8 cellular contexts compared by ENCODE assay signal in genomic region chr9:137459147-137459600, GRCh38. TPM values are rescaled to one million over a fixed set of nuclear protein-coding genes. Genes with fewer than 3 reads are reported as not detected.
DNase-seq lines count a peak whose midpoint lies in the region; ATAC-seq and TF ChIP-seq lines count a peak whose summit lies in the region.

Gene NSMF (minus strand): TSS chr9:137459334. CDS start chr9:137459102, 232 bp downstream.

- H3K4me1 ChIP-seq in Karpas-422 (ENCODE audit: low read length) = peaks cover 55% of the 10 kb centered on the region

- peak; percentile 49 for ATAC-seq in GM21737 (IDR thresholded peaks at IDR 0.05; ENCODE audit: unreplicated experiment)

- no peaks in the 10 kb centered on the region for H3K36me3 Mint-ChIP-seq in nephron (ENCODE audit: low read depth)

- H3K4me1 Mint-ChIP-seq in nephron = peaks cover 12% of the 10 kb centered on the region

- H3K4me2 ChIP-seq in Karpas-422 (ENCODE audit: low read depth, low read length, poor library complexity, severe bottlenecking) = peak within 1 kb of the TSS; percentile 96

- H4K20me1 ChIP-seq in Karpas-422 (ENCODE audit: insufficient read depth, low read depth, low read length) = peaks cover 12% of the 10 kb centered on the region; the same call in 1 of the 2 replicates

- no peaks in the 10 kb centered on the region for H3K9me3 Mint-ChIP-seq in nephron

- peaks cover 16% of the 10 kb centered on the region for H3K79me2 ChIP-seq in Karpas-422 (ENCODE audit: low read length)

- peak within 1 kb of the TSS in 1 of 3 experiments; percentile 26 for H3K27ac Mint-ChIP-seq in nephron

- peak within 1 kb of the TSS; percentile 89 for H2AFZ ChIP-seq in Karpas-422 (ENCODE audit: low read length)

- H3K4me3 ChIP-seq in Karpas-422 (ENCODE audit: low read length) (peak within 1 kb of the TSS; percentile 84), fibroblast of the aortic adventitia (ENCODE audit: low read depth, low read length) (peak within 1 kb of the TSS; percentile 73)

- no peaks in the 10 kb centered on the region for H3K9me2 ChIP-seq in Karpas-422 (replicated peaks; ENCODE audit: insufficient read depth, low read length)

- H3K27ac ChIP-seq in Karpas-422 (ENCODE audit: low read length) = peak within 1 kb of the TSS; percentile 74

- H3K27me3 Mint-ChIP-seq in nephron (ENCODE audit: low read depth) = peaks cover 16% of the 10 kb centered on the region

- peak within 1 kb of the TSS; percentile 83 for H3K9ac ChIP-seq in Karpas-422 (ENCODE audit: low read length)

- DNase-seq in DMS53 treated with DMSO at 0.1 percent for 48 hours (lab: John Stamatoyannopoulos, UW; ENCODE audit: unreplicated experiment) (peak; percentile 81), Karpas-422 (peak; percentile 97), SHP77 (lab: John Stamatoyannopoulos, UW) (peak; percentile 85 to 86), fibroblast of the aortic adventitia (ENCODE audit: low read depth) (peak; percentile 85)
- DNase-seq in activated effector memory CD4-positive, alpha-beta T cell treated with Interleukin-2 at 50 U/mL for 16 hours = peak; percentile 92
- DNase-seq in stimulated activated naive CD4-positive, alpha-beta T cell treated with Interleukin-2 at 50 U/mL for 16 hours (lab: John Stamatoyannopoulos, UW) = peak; percentile 87

- H3K9me3 ChIP-seq in Karpas-422 (ENCODE audit: low read length) = no peaks in the 10 kb centered on the region

- TF ChIP-seq CTCF in fibroblast of the aortic adventitia (IDR thresholded peaks at IDR 0.05; ENCODE audit: insufficient read depth, low read length) (no peak), nephron (IDR thresholded peaks at IDR 0.05; ENCODE audit: unreplicated experiment in 3 of 3) (no peak)

- peak within 1 kb of the TSS; percentile 66 to 71 (median 68) for H3K4me3 Mint-ChIP-seq in nephron

- no peaks in the 10 kb centered on the region for H3K27me3 ChIP-seq in Karpas-422 (ENCODE audit: low read length)

- no peaks in the 10 kb centered on the region for H3K36me3 ChIP-seq in Karpas-422 (ENCODE audit: insufficient read depth, low read length)

RNA-seq across cellular contexts. Expression of gene NSMF, which starts in this region (rescaled TPM):
- 36.4 and 55.4 TPM in 2 replicates for total RNA-seq in Karpas-422 (2014; rRNA removed; shearing (Covaris generic); ENCODE audit: low replicate concordance)
- 29.1 and 29.6 TPM in 2 replicates for total RNA-seq in fibroblast of the aortic adventitia (ENCODE audit: low replicate concordance)

Comparison
In these comparisons a context has a peak if more than half of its experiments do, and no peak if none do; other contexts are left out.
1. Peak in every context shown above with its lines: DNase-seq, ATAC-seq, H3K4me3 ChIP-seq and H3K27ac ChIP-seq.